In the genomic region with DNA sequence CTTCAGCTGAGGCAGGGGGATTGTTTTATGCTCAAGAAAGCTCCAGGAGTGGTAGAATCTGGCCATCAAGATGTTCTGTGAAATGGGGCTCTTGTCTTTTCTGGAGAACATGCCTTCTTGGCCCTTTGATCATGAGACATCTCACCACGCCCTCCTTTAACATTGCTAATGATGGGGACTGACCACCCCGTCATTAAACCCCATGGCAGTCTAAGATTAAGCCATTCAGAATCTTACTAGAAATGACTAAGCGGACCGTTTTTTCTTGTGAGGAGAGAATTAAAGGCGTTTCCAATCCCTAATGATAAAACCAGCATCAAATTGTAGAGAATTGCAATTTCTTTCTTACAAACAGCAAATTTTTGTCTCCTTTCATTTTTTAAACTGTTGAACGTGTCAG, we compare ENCODE assay signal across 13 cellular contexts.
DNase-seq lines count a peak whose midpoint lies in the region; TF ChIP-seq lines count a peak whose summit lies in the region.
"Had no signal": no experiment of that assay in that cellular context is flagged by ENCODE, and none has a peak within 500 bp of the region (broad histone marks: within the 10 kb centered on the region; RNA-seq: fewer than 3 reads in every experiment).

No MANE protein-coding gene starts in this region.

- H3K9me3 ChIP-seq in Peyer's patch (no peaks in the 10 kb centered on the region), muscle layer of duodenum (ENCODE audit: control insufficient read depth in 1 of 2, low read length in 2 of 2) (no peaks in the 10 kb centered on the region), thyroid gland (no peaks in the 10 kb centered on the region), WERI-Rb-1 (ENCODE audit: severe bottlenecking) (no peaks in the 10 kb centered on the region)

- H3K27ac ChIP-seq in Peyer's patch (peak overlapping the region; percentile 40 to 85 (median 70)), cingulate gyrus (ENCODE audit: low read depth, low read length) (peak overlapping the region; percentile 78), muscle layer of duodenum (ENCODE audit: low read length) (peak overlapping the region; percentile 91), thyroid gland (peak overlapping the region in 2 of 3 donors; percentile 78 to 83), WERI-Rb-1 (no peak overlapping the region)

- TF ChIP-seq CTCF in Peyer's patch (IDR thresholded peaks at IDR 0.05) = no peak
- TF ChIP-seq CTCF in thyroid gland (IDR thresholded peaks at IDR 0.05) = no peak
- TF ChIP-seq CTCF in WERI-Rb-1 (IDR thresholded peaks at IDR 0.05; ENCODE audit: low read depth, low read length) = no peak

- TF ChIP-seq POLR2A in Peyer's patch (IDR thresholded peaks at IDR 0.05) (no peak), thyroid gland (IDR thresholded peaks at IDR 0.05) (no peak)

- WGBS in thyroid gland, 2 donors = 59 to 62% methylated on average over 6 of the region's 6 CpGs

- no peaks in the 10 kb centered on the region for H3K36me3 ChIP-seq in Peyer's patch
- H3K36me3 ChIP-seq in muscle layer of duodenum (ENCODE audit: control insufficient read depth in 1 of 2, insufficient read depth in 2 of 2, low read length in 2 of 2) = peaks cover 0 to 5% of the 10 kb centered on the region in 2 donors
- H3K36me3 ChIP-seq in thyroid gland = no peaks in the 10 kb centered on the region
- no peaks in the 10 kb centered on the region for H3K36me3 ChIP-seq in WERI-Rb-1

- intact Hi-C loops in thyroid gland (cut with DNase I) = no loop called here

- DNase-seq in Peyer's patch = no peak
- DNase-seq in thyroid gland = no peak
- no peak for DNase-seq in WERI-Rb-1
- no peak for DNase-seq in NOMO-1 treated with DMSO at 0.1 percent for 48 hours (lab: John Stamatoyannopoulos, UW; ENCODE audit: unreplicated experiment)
- DNase-seq in Kasumi-1 (lab: John Stamatoyannopoulos, UW) = no peak
- DNase-seq in retina = no peak
- DNase-seq: activated CD4-positive, alpha-beta T cell treated with anti-CD3 and anti-CD28 coated beads for 4 hours; activated effector memory CD4-positive, alpha-beta T cell treated with Interleukin-2 at 50 U/mL for 16 hours; cortex of kidney; NCI-H146; NCI-H82 had no signal

- H3K27me3 ChIP-seq in Peyer's patch (no peaks in the 10 kb centered on the region), muscle layer of duodenum (ENCODE audit: low read depth, low read length) (no peaks in the 10 kb centered on the region), thyroid gland (no peaks in the 10 kb centered on the region), WERI-Rb-1 (ENCODE audit: insufficient read depth, low read depth, severe bottlenecking) (no peaks in the 10 kb centered on the region)

- H3K4me1 ChIP-seq in Peyer's patch (peaks cover 0 to 4% (median 0%) of the 10 kb centered on the region in 4 donors), muscle layer of duodenum (ENCODE audit: control insufficient read depth in 1 of 2, insufficient read depth in 2 of 2, low read length in 2 of 2) (peaks cover 8 to 17% of the 10 kb centered on the region in 2 donors), thyroid gland (peaks cover 39 to 52% of the 10 kb centered on the region in 2 donors)

- H3K4me3 ChIP-seq in Peyer's patch = no peak overlapping the region
- H3K4me3 ChIP-seq in muscle layer of duodenum (ENCODE audit: low read depth in 1 of 2, low read length in 2 of 2) = no peak overlapping the region
- H3K4me3 ChIP-seq in thyroid gland (replicated peaks in 1 of 3) = no peak overlapping the region
- H3K4me3 ChIP-seq in WERI-Rb-1 (ENCODE audit: low read depth, low read length) = no peak overlapping the region
